In the genomic region with DNA sequence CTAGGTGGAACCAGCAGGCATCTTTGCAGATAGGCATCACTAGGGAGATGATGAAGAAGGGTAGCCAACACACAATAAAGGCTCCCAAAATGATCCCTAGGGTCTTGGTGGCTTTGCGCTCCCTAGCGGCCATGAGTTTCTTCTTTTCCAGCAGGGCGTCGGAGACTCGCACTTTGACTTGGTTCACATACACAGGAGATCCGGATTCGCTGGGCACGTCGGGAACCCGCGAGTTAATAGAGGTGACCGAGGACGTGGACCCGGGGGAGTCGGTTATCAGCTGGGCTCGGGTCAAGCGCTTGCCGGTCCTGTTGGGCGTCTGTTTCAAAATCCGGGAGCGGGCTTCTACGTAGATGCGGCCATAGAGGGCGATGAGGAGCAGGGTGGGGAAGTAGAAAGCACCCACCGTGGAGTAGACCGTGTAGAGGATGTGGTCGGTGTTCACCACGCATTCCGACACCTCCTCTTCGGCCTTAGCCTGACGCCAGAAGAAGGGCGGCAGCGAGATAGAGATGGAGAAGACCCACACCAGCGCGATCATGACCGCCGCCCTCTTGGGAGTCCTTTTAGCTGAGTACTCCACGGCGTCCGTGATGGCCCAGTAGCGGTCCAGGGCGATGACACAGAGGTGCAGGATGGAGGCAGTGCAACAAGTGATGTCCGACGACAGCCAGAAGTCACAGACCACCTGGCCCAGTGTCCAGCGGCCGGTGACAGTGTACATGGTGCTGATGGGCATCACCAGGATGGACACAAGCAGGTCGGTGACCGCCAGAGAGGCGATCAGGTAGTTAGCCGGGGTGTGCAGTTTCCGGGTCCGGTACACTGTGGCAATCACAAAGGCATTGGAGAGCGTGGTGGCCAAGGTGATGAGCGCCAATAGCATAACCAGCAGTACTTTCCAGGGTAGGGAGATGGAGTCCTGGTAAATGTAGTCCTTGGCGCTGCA, we compare ENCODE assay signal across 9 cellular contexts. TPM values are rescaled to one million over a fixed set of nuclear protein-coding genes. Genes with fewer than 3 reads are reported as not detected.
A peak's percentile ranks its signal among the peaks of the same experiment; 100 is the strongest.
DNase-seq lines count a peak whose midpoint lies in the region; ATAC-seq and TF ChIP-seq lines count a peak whose summit lies in the region.
"Had no signal": no experiment of that assay in that cellular context is flagged by ENCODE, and none has a peak within 500 bp of the region (broad histone marks: within the 10 kb centered on the region; RNA-seq: fewer than 3 reads in every experiment).

No MANE protein-coding gene starts in this region.

- peak overlapping the region; percentile 60 for H2AFZ ChIP-seq in parathyroid adenoma

- TF ChIP-seq CTCF in heart left ventricle (IDR thresholded peaks at IDR 0.05) = peak in 1 of 12 donors; percentile 15
- no peak for TF ChIP-seq CTCF in parathyroid adenoma (IDR thresholded peaks at IDR 0.05)
- no peak for TF ChIP-seq CTCF in thyroid gland (IDR thresholded peaks at IDR 0.05)

- no peaks in the 10 kb centered on the region for H3K79me2 ChIP-seq in parathyroid adenoma

- H3K4me3 Mint-ChIP-seq in activated CD4-positive, alpha-beta memory T cell treated with anti-CD3 and anti-CD28 coated beads for 36 hours = peak overlapping the region; percentile 33

- H3K27me3 ChIP-seq in heart left ventricle = peaks cover 20 to 68% (median 45%) of the 10 kb centered on the region in 9 donors
- peaks cover 2% of the 10 kb centered on the region for H3K27me3 ChIP-seq in parathyroid adenoma (ENCODE audit: control insufficient read depth, insufficient read depth, low read length)
- peaks cover 4% of the 10 kb centered on the region for H3K27me3 ChIP-seq in thyroid gland

- CTCF ChIA-PET in activated CD4-positive, alpha-beta memory T cell treated with anti-CD3 and anti-CD28 coated beads for 36 hours (lab: Charles Lee) = no interaction called here

- ATAC-seq in heart left ventricle = no peak
- ATAC-seq in HG03378 (IDR thresholded peaks at IDR 0.05; ENCODE audit: unreplicated experiment) = no peak
- no peak for ATAC-seq in HG02678 (IDR thresholded peaks at IDR 0.05; ENCODE audit: unreplicated experiment)
- ATAC-seq: PC-3 had no signal

- peaks cover 18% of the 10 kb centered on the region for H3K4me1 Mint-ChIP-seq in activated CD4-positive, alpha-beta memory T cell treated with anti-CD3 and anti-CD28 coated beads for 36 hours (ENCODE audit: low read depth)

- no peaks in the 10 kb centered on the region for H3K9me3 Mint-ChIP-seq in activated CD4-positive, alpha-beta memory T cell treated with anti-CD3 and anti-CD28 coated beads for 36 hours

- H3K27ac Mint-ChIP-seq in activated CD4-positive, alpha-beta memory T cell treated with anti-CD3 and anti-CD28 coated beads for 36 hours = no peak overlapping the region

- no peaks in the 10 kb centered on the region for H3K36me3 ChIP-seq in heart left ventricle
- no peaks in the 10 kb centered on the region for H3K36me3 ChIP-seq in parathyroid adenoma (ENCODE audit: control insufficient read depth, insufficient read depth, low read length)
- no peaks in the 10 kb centered on the region for H3K36me3 ChIP-seq in thyroid gland

- WGBS in heart left ventricle, 4 donors = 4 to 6% (median 5%) methylated on average over 51 to 55 of the region's 55 CpGs
- 2 to 10% methylated on average over 48 to 51 of the region's 55 CpGs for WGBS in thyroid gland, 2 donors

- H3K27ac ChIP-seq in heart left ventricle (no peak overlapping the region), parathyroid adenoma (no peak overlapping the region), thyroid gland (no peak overlapping the region)

- peak overlapping the region in 11 of 12 donors; percentile 24 to 56 (median 49) for H3K4me3 ChIP-seq in heart left ventricle
- H3K4me3 ChIP-seq in parathyroid adenoma (ENCODE audit: low read depth, low read length) = no peak overlapping the region
- no peak overlapping the region for H3K4me3 ChIP-seq in thyroid gland (replicated peaks in 1 of 3)

- intact Hi-C loops in activated CD4-positive, alpha-beta memory T cell treated with anti-CD3 and anti-CD28 coated beads for 36 hours (cut with micrococcal nuclease) = no loop called here
- intact Hi-C loops in heart left ventricle (cut with DNase I) (loop anchor here in 1 of 10 donors (5.0 kb wide), 1 partner anchor 775 kb away; no protein-coding TSS in a partner anchor), thyroid gland (cut with DNase I) (no loop called here)

- no peak overlapping the region for H3K9ac ChIP-seq in parathyroid adenoma

- H3K27me3 Mint-ChIP-seq in activated CD4-positive, alpha-beta memory T cell treated with anti-CD3 and anti-CD28 coated beads for 36 hours = peaks cover 48% of the 10 kb centered on the region

- H3K4me2 ChIP-seq in parathyroid adenoma (ENCODE audit: low read length) = no peak overlapping the region

- peaks cover 0 to 30% (median 6%) of the 10 kb centered on the region in 12 donors for H3K4me1 ChIP-seq in heart left ventricle
- H3K4me1 ChIP-seq in parathyroid adenoma = peaks cover 3% of the 10 kb centered on the region
- peaks cover 8 to 17% of the 10 kb centered on the region in 2 donors for H3K4me1 ChIP-seq in thyroid gland

- POLR2A ChIA-PET in activated CD4-positive, alpha-beta memory T cell treated with anti-CD3 and anti-CD28 coated beads for 36 hours (lab: Charles Lee) = no interaction called here

- TF ChIP-seq POLR2A in heart left ventricle (IDR thresholded peaks at IDR 0.05) (no peak), thyroid gland (IDR thresholded peaks at IDR 0.05) (no peak)

- no peaks in the 10 kb centered on the region for H3K9me3 ChIP-seq in heart left ventricle
- H3K9me3 ChIP-seq in parathyroid adenoma (ENCODE audit: control insufficient read depth, low read length) = no peaks in the 10 kb centered on the region
- no peaks in the 10 kb centered on the region for H3K9me3 ChIP-seq in thyroid gland

- H3K36me3 Mint-ChIP-seq in activated CD4-positive, alpha-beta memory T cell treated with anti-CD3 and anti-CD28 coated beads for 36 hours = no peaks in the 10 kb centered on the region

- DNase-seq in EH (ENCODE audit: low read depth) = peak; percentile 60
- DNase-seq in activated CD4-positive, alpha-beta memory T cell treated with anti-CD3 and anti-CD28 coated beads for 36 hours = no peak
- no peak for DNase-seq in heart left ventricle
- DNase-seq in thyroid gland = no peak
- DNase-seq in activated CD4-positive, alpha-beta T cell treated with anti-CD3 and anti-CD28 coated beads for 4 hours = no peak
- DNase-seq: PC-3 had no signal

RNA-seq across cellular contexts. Expression of gene HTR1B, which starts 0.7 kb away (rescaled TPM):
- total RNA-seq in activated CD4-positive, alpha-beta memory T cell treated with anti-CD3 and anti-CD28 coated beads for 36 hours = not detected
- total RNA-seq in heart left ventricle (under 1 TPM in 1 of 9 donors, not detected in 8; 0.10 TPM), thyroid gland (under 1 TPM in 1 of 4 donors, not detected in 3; 0.13 TPM)
- under 1 TPM in 1 of 2 donors, not detected in 1; 0.03 TPM for polyA plus RNA-seq in heart left ventricle
- total RNA-seq: PC-3 had no signal

Comparison
In these comparisons a context has a peak if more than half of its experiments do, and no peak if none do; other contexts are left out.
1. H3K4me3 ChIP-seq: peak in heart left ventricle (11 of 12); none in parathyroid adenoma (single experiment) and thyroid gland (0 of 3).